Comparison of ENCODE assay signal across 29 cellular contexts in genomic region chr11:77199346-77199745, GRCh38.
DNase-seq lines count a peak whose midpoint lies in the region; ATAC-seq and TF ChIP-seq lines count a peak whose summit lies in the region.
"Had no signal": no experiment of that assay in that cellular context is flagged by ENCODE, and none has a peak within 500 bp of the region (broad histone marks: within the 10 kb centered on the region; RNA-seq: fewer than 3 reads in every experiment).

No MANE protein-coding gene starts in this region.

- no peak overlapping the region for H2AFZ ChIP-seq in osteoblast (ENCODE audit: low read length)
- H2AFZ ChIP-seq: GM23338, hepatocyte, PC-9 had no signal

- TF ChIP-seq CTCF in CD14-positive monocyte (IDR thresholded peaks at IDR 0.05) (no peak), activated B cell treated with CpG ODN at 0.5 μM for 24 hours (IDR thresholded peaks at IDR 0.05) (no peak), osteoblast (IDR thresholded peaks at IDR 0.05; ENCODE audit: extremely low read depth, low read depth, low read length) (no peak), esophagus muscularis mucosa (IDR thresholded peaks at IDR 0.05) (no peak)

- H4K20me1 ChIP-seq in osteoblast (ENCODE audit: insufficient read depth, low read length) = no peaks in the 10 kb centered on the region

- no peaks in the 10 kb centered on the region for H3K4me1 Mint-ChIP-seq in activated CD4-positive, alpha-beta T cell treated with anti-CD3 and anti-CD28 coated beads for 36 hours
- peaks cover 11% of the 10 kb centered on the region for H3K4me1 Mint-ChIP-seq in CD14-positive monocyte
- H3K4me1 Mint-ChIP-seq in activated B cell treated with CpG ODN at 0.5 μM for 24 hours = no peaks in the 10 kb centered on the region

- no peaks in the 10 kb centered on the region for H3K9me3 Mint-ChIP-seq in activated CD4-positive, alpha-beta T cell treated with anti-CD3 and anti-CD28 coated beads for 36 hours (ENCODE audit: low read depth)
- H3K9me3 Mint-ChIP-seq in CD14-positive monocyte (peaks cover 0 to 2% (median 0%) of the 10 kb centered on the region in 7 donors), activated B cell treated with CpG ODN at 0.5 μM for 24 hours (no peaks in the 10 kb centered on the region)
- H3K9me3 Mint-ChIP-seq: CD8-positive, alpha-beta T cell; dendritic cell treated with granulocyte-macrophage colony-stimulating factor and Interleukin-4, amounts not matched to agents 40 ng/mL and 50 ng/mL, for 4 days; GM23338; mesothelial cell of epicardium; naive thymus-derived CD8-positive, alpha-beta T cell; stimulated activated naive CD8-positive, alpha-beta T cell treated with anti-CD3 and anti-CD28 coated beads, Interleukin-15, Interleukin-2, amounts not matched to agents 100 ng/mL and 50 ng/mL, for 24 hours had no signal

- H3K4me3 ChIP-seq in osteoblast (ENCODE audit: insufficient read depth, low read length) = no peak overlapping the region
- no peak overlapping the region for H3K4me3 ChIP-seq in esophagus muscularis mucosa
- H3K4me3 ChIP-seq: ascending aorta, cardiac muscle cell, gastrocnemius medialis, GM23338, hepatocyte, PC-9, skin epidermis had no signal

- no peak overlapping the region for H3K4me3 Mint-ChIP-seq in activated CD4-positive, alpha-beta T cell treated with anti-CD3 and anti-CD28 coated beads for 36 hours
- H3K4me3 Mint-ChIP-seq in CD14-positive monocyte = no peak overlapping the region
- H3K4me3 Mint-ChIP-seq in activated B cell treated with CpG ODN at 0.5 μM for 24 hours = no peak overlapping the region
- H3K4me3 Mint-ChIP-seq: activated CD8-positive, alpha-beta T cell treated with anti-CD3 and anti-CD28 coated beads, Interleukin-2, amount 10 ng/mL, durations not matched to agents 7 days and 5 days; CD8-positive, alpha-beta T cell; dendritic cell treated with granulocyte-macrophage colony-stimulating factor and Interleukin-4, amounts not matched to agents 40 ng/mL and 50 ng/mL, for 4 days; GM23338; HFFc6; mesothelial cell of epicardium; naive thymus-derived CD8-positive, alpha-beta T cell; stimulated activated naive CD8-positive, alpha-beta T cell treated with anti-CD3 and anti-CD28 coated beads, Interleukin-15, Interleukin-2, amounts not matched to agents 100 ng/mL and 50 ng/mL, for 24 hours had no signal

- H3K4me2 ChIP-seq in osteoblast (ENCODE audit: insufficient read depth, low read length) = no peak overlapping the region
- H3K4me2 ChIP-seq: GM23338, hepatocyte, PC-9 had no signal

- H3K27ac Mint-ChIP-seq in activated CD4-positive, alpha-beta T cell treated with anti-CD3 and anti-CD28 coated beads for 36 hours = no peak overlapping the region
- H3K27ac Mint-ChIP-seq in CD14-positive monocyte (no peak overlapping the region), activated B cell treated with CpG ODN at 0.5 μM for 24 hours (no peak overlapping the region)
- H3K27ac Mint-ChIP-seq: activated CD8-positive, alpha-beta T cell treated with anti-CD3 and anti-CD28 coated beads, Interleukin-2, amount 10 ng/mL, durations not matched to agents 7 days and 5 days; CD8-positive, alpha-beta T cell; dendritic cell treated with granulocyte-macrophage colony-stimulating factor and Interleukin-4, amounts not matched to agents 40 ng/mL and 50 ng/mL, for 4 days; HFFc6; mesothelial cell of epicardium; stimulated activated naive CD8-positive, alpha-beta T cell treated with anti-CD3 and anti-CD28 coated beads, Interleukin-15, Interleukin-2, amounts not matched to agents 100 ng/mL and 50 ng/mL, for 24 hours had no signal

- CTCF ChIA-PET in activated CD4-positive, alpha-beta T cell treated with anti-CD3 and anti-CD28 coated beads for 36 hours (lab: Charles Lee) = interaction anchor here (1.3 kb wide), 1 partner anchor 72 kb away, joined by 4 read pairs; no protein-coding TSS in a partner anchor
- CTCF ChIA-PET in activated B cell treated with CpG ODN at 0.5 μM for 24 hours (lab: Charles Lee) = no interaction called here

- H3K9me3 ChIP-seq in osteoblast (ENCODE audit: low read depth, low read length) (no peaks in the 10 kb centered on the region), esophagus muscularis mucosa (no peaks in the 10 kb centered on the region)
- H3K9me3 ChIP-seq: ascending aorta, gastrocnemius medialis had no signal

- no peaks in the 10 kb centered on the region for H3K79me2 ChIP-seq in osteoblast (ENCODE audit: insufficient read depth, low read length)
- H3K79me2 ChIP-seq: hepatocyte had no signal

- no peak for ATAC-seq in activated CD4-positive, alpha-beta T cell treated with anti-CD3 and anti-CD28 coated beads for 36 hours
- ATAC-seq in activated B cell treated with CpG ODN at 0.5 μM for 24 hours (ENCODE audit: low read depth) (no peak), HG02970 (IDR thresholded peaks at IDR 0.05; ENCODE audit: low FRiP score, unreplicated experiment) (no peak)
- ATAC-seq: activated CD8-positive, alpha-beta T cell treated with anti-CD3 and anti-CD28 coated beads, Interleukin-2, amount 10 ng/mL, durations not matched to agents 7 days and 5 days; CD8-positive, alpha-beta T cell; gastrocnemius medialis; naive thymus-derived CD8-positive, alpha-beta T cell had no signal

- no peaks in the 10 kb centered on the region for H3K27me3 Mint-ChIP-seq in activated CD4-positive, alpha-beta T cell treated with anti-CD3 and anti-CD28 coated beads for 36 hours
- H3K27me3 Mint-ChIP-seq in CD14-positive monocyte (ENCODE audit: low read depth in 3 of 3) (no peaks in the 10 kb centered on the region), activated B cell treated with CpG ODN at 0.5 μM for 24 hours (no peaks in the 10 kb centered on the region)
- H3K27me3 Mint-ChIP-seq: dendritic cell treated with granulocyte-macrophage colony-stimulating factor and Interleukin-4, amounts not matched to agents 40 ng/mL and 50 ng/mL, for 4 days; naive thymus-derived CD8-positive, alpha-beta T cell; stimulated activated naive CD8-positive, alpha-beta T cell treated with anti-CD3 and anti-CD28 coated beads, Interleukin-15, Interleukin-2, amounts not matched to agents 100 ng/mL and 50 ng/mL, for 24 hours had no signal

- H3K36me3 ChIP-seq in osteoblast (ENCODE audit: insufficient read depth, low read length) (no peaks in the 10 kb centered on the region), esophagus muscularis mucosa (no peaks in the 10 kb centered on the region)
- H3K36me3 ChIP-seq: ascending aorta, cardiac muscle cell, gastrocnemius medialis had no signal

- H3K27ac ChIP-seq in osteoblast (ENCODE audit: low read depth, low read length) = no peak overlapping the region
- H3K27ac ChIP-seq in esophagus muscularis mucosa (replicated peaks in 1 of 4) = no peak overlapping the region
- H3K27ac ChIP-seq: ascending aorta, cardiac muscle cell, gastrocnemius medialis, hepatocyte, HL-60, PC-9, skin epidermis had no signal

- no peak for TF ChIP-seq EP300 in esophagus muscularis mucosa (IDR thresholded peaks at IDR 0.05)

- no peaks in the 10 kb centered on the region for H3K36me3 Mint-ChIP-seq in activated CD4-positive, alpha-beta T cell treated with anti-CD3 and anti-CD28 coated beads for 36 hours (ENCODE audit: low read depth)
- H3K36me3 Mint-ChIP-seq in CD14-positive monocyte = peaks cover 14 to 34% of the 10 kb centered on the region in 2 donors
- no peaks in the 10 kb centered on the region for H3K36me3 Mint-ChIP-seq in activated B cell treated with CpG ODN at 0.5 μM for 24 hours (ENCODE audit: low read depth)
- H3K36me3 Mint-ChIP-seq: CD8-positive, alpha-beta T cell; mesothelial cell of epicardium; naive thymus-derived CD8-positive, alpha-beta T cell had no signal

- WGBS in esophagus muscularis mucosa = 97% methylated on average over 11 of the region's 13 CpGs

- DNase-seq in activated CD4-positive, alpha-beta T cell treated with anti-CD3 and anti-CD28 coated beads for 36 hours = peak; percentile 3
- DNase-seq in activated CD4-positive, alpha-beta T cell treated with anti-CD3 and anti-CD28 coated beads for 48 hours = no peak
- DNase-seq in CD14-positive monocyte (ENCODE audit: low spot score) = peak; percentile 30
- DNase-seq in activated B cell treated with CpG ODN at 0.5 μM for 24 hours = peak; percentile 3
- DNase-seq in osteoblast (ENCODE audit: insufficient read length, low spot score, missing footprints) = peak; percentile 66
- DNase-seq in esophagus muscularis mucosa (ENCODE audit: extremely low spot score) = no peak
- DNase-seq in hepatic stellate cell (ENCODE audit: low spot score) = no peak
- DNase-seq: activated CD8-positive, alpha-beta T cell treated with anti-CD3 and anti-CD28 coated beads, Interleukin-2, amount 10 ng/mL, durations not matched to agents 7 days and 5 days; CD8-positive, alpha-beta T cell; DMS 273 treated with DMSO at 0.1 percent for 48 hours; HFFc6; NCI-H1092; NCI-H187 treated with DMSO at 0.1 percent for 48 hours; NCI-H2171 treated with DMSO at 0.1 percent for 48 hours; NK-92 treated with Interleukin-12 subunit alpha and Interleukin-12 subunit beta, amount 100 ng/mL, for 24 hours; occipital lobe; PC-9 had no signal

- H3K27me3 ChIP-seq in osteoblast (ENCODE audit: insufficient read depth, low read length) (no peaks in the 10 kb centered on the region), esophagus muscularis mucosa (no peaks in the 10 kb centered on the region)
- H3K27me3 ChIP-seq: ascending aorta, cardiac muscle cell, gastrocnemius medialis, hepatocyte had no signal

- intact Hi-C loops in activated CD4-positive, alpha-beta T cell treated with anti-CD3 and anti-CD28 coated beads for 36 hours (cut with DNase I, micrococcal nuclease) = no loop called here
- intact Hi-C loops in CD14-positive monocyte (cut with micrococcal nuclease) (no loop called here), activated B cell treated with CpG ODN at 0.5 μM for 24 hours (cut with micrococcal nuclease) (no loop called here), esophagus muscularis mucosa (cut with DNase I) (no loop called here)

- no peaks in the 10 kb centered on the region for H3K4me1 ChIP-seq in osteoblast (ENCODE audit: insufficient read depth, low read length)
- H3K4me1 ChIP-seq in esophagus muscularis mucosa = no peaks in the 10 kb centered on the region
- H3K4me1 ChIP-seq: ascending aorta had no signal

- TF ChIP-seq POLR2A in esophagus muscularis mucosa (IDR thresholded peaks at IDR 0.05; ENCODE audit: low read depth) = no peak

- POLR2A ChIA-PET in activated CD4-positive, alpha-beta T cell treated with anti-CD3 and anti-CD28 coated beads for 36 hours (lab: Charles Lee) = no interaction called here
- POLR2A ChIA-PET in activated B cell treated with CpG ODN at 0.5 μM for 24 hours (lab: Charles Lee) = no interaction called here

Comparison
In these comparisons a context has a peak if more than half of its experiments do, and no peak if none do; other contexts are left out.
1. DNase-seq: peak in activated CD4-positive, alpha-beta T cell treated with anti-CD3 and anti-CD28 coated beads for 36 hours (single experiment), CD14-positive monocyte (single experiment), activated B cell treated with CpG ODN at 0.5 μM for 24 hours (single experiment) and osteoblast (single experiment); none in activated CD4-positive, alpha-beta T cell treated with anti-CD3 and anti-CD28 coated beads for 48 hours (single experiment), esophagus muscularis mucosa (single experiment) and hepatic stellate cell (single experiment).